ENCODE assay signal across 11 cellular contexts in genomic region chr11:27464155-27464759, GRCh38. TPM values are rescaled to one million over a fixed set of nuclear protein-coding genes. Genes with fewer than 3 reads are reported as not detected.
DNase-seq lines count a peak whose midpoint lies in the region; ATAC-seq and TF ChIP-seq lines count a peak whose summit lies in the region.
"Had no signal": no experiment of that assay in that cellular context is flagged by ENCODE, and none has a peak within 500 bp of the region (broad histone marks: within the 10 kb centered on the region; RNA-seq: fewer than 3 reads in every experiment).

No MANE protein-coding gene starts in this region.

- H3F3A ChIP-seq in PC-9 (ENCODE audit: insufficient read depth, low read depth) = peaks cover 48% of the 10 kb centered on the region

- H3K9me2 ChIP-seq in PC-9 (ENCODE audit: insufficient read depth) = no peaks in the 10 kb centered on the region

- H3K27me3 Mint-ChIP-seq in neural crest cell (ENCODE audit: low read depth) = no peaks in the 10 kb centered on the region
- peaks cover 4% of the 10 kb centered on the region for H3K27me3 Mint-ChIP-seq in activated CD4-positive, alpha-beta T cell treated with anti-CD3 and anti-CD28 coated beads for 36 hours

- H2AFZ ChIP-seq in PC-9 = peak overlapping the region; percentile 10; the same call in 1 of the 2 replicates

- CTCF ChIA-PET in PC-9 (lab: Charles Lee) = no interaction called here
- CTCF ChIA-PET in activated CD4-positive, alpha-beta T cell treated with anti-CD3 and anti-CD28 coated beads for 36 hours (lab: Charles Lee) = interaction anchor here (0.6 to 1.7 kb wide), 7 partner anchors 14 to 287 kb away, joined by 3 to 9 read pairs (median 3); no protein-coding TSS in a partner anchor

- POLR2A ChIA-PET in PC-9 (lab: Charles Lee; ENCODE audit: unreplicated experiment) = interaction anchor here (0.5 to 1.1 kb wide), 5 partner anchors 8 to 101 kb away, joined by 4 to 20 read pairs (median 7); partner anchors contain the start of genes CCDC34 and LGR4
- POLR2A ChIA-PET in activated CD4-positive, alpha-beta T cell treated with anti-CD3 and anti-CD28 coated beads for 36 hours (lab: Charles Lee) = no interaction called here

- BruUV-seq in PC-9 (replicated peaks; lab: Mats Ljungman, UMichigan) = TSS peak; percentile 14

- peaks cover 95% of the 10 kb centered on the region for H3K79me2 ChIP-seq in PC-9 (ENCODE audit: low read depth)

- no peaks in the 10 kb centered on the region for H3K27me3 ChIP-seq in PC-9 (ENCODE audit: insufficient read depth, low read depth)

- no peak overlapping the region for H3K27ac Mint-ChIP-seq in neural crest cell (ENCODE audit: unreplicated experiment)
- H3K27ac Mint-ChIP-seq in activated CD4-positive, alpha-beta T cell treated with anti-CD3 and anti-CD28 coated beads for 36 hours = no peak overlapping the region
- H3K27ac Mint-ChIP-seq: CD4-positive, CD25-positive, alpha-beta regulatory T cell had no signal

- H3K9me3 ChIP-seq in PC-9 (ENCODE audit: insufficient read depth, low read depth) = no peaks in the 10 kb centered on the region

- peak overlapping the region; percentile 10 for H3K4me3 Mint-ChIP-seq in neural crest cell
- no peak overlapping the region for H3K4me3 Mint-ChIP-seq in activated CD4-positive, alpha-beta T cell treated with anti-CD3 and anti-CD28 coated beads for 36 hours
- H3K4me3 Mint-ChIP-seq: CD4-positive, CD25-positive, alpha-beta regulatory T cell had no signal

- peak; percentile 64 for DNase-seq in EH (ENCODE audit: low read depth)
- DNase-seq in PC-9 = peak; percentile 47 to 97
- DNase-seq in neural crest cell (ENCODE audit: low read depth, low spot score) = no peak
- DNase-seq in activated CD4-positive, alpha-beta T cell treated with anti-CD3 and anti-CD28 coated beads for 36 hours = no peak
- no peak for DNase-seq in cerebellar cortex (ENCODE audit: low spot score)
- DNase-seq: CD4-positive, CD25-positive, alpha-beta regulatory T cell; central memory CD4-positive, alpha-beta T cell; KG1 had no signal

- ATAC-seq in esophagus mucosa (peak; percentile 68), GM21367 (IDR thresholded peaks at IDR 0.05; ENCODE audit: unreplicated experiment) (no peak), GM21717 (IDR thresholded peaks at IDR 0.05; ENCODE audit: unreplicated experiment) (no peak)
- no peak for ATAC-seq in activated CD4-positive, alpha-beta T cell treated with anti-CD3 and anti-CD28 coated beads for 36 hours

- peaks cover 69% of the 10 kb centered on the region for H3K4me1 ChIP-seq in PC-9 (replicated peaks; ENCODE audit: insufficient read depth)

- intact Hi-C loops in PC-9 (cut with micrococcal nuclease; ENCODE audit: unreplicated experiment) = loop anchor here (1.0 to 10.0 kb wide), 3 partner anchors 8 to 1371 kb away; no protein-coding TSS in a partner anchor
- intact Hi-C loops in activated CD4-positive, alpha-beta T cell treated with anti-CD3 and anti-CD28 coated beads for 36 hours (cut with DNase I, micrococcal nuclease) = no loop called here

- H4K20me1 ChIP-seq in PC-9 (ENCODE audit: insufficient read depth) = no peaks in the 10 kb centered on the region

- H3K27ac ChIP-seq in PC-9 = peak overlapping the region; percentile 97

- peak overlapping the region; percentile 78 for H3K4me2 ChIP-seq in PC-9

- no peaks in the 10 kb centered on the region for H3K36me3 ChIP-seq in PC-9 (ENCODE audit: low read depth)

- H3K4me1 Mint-ChIP-seq in neural crest cell = peaks cover 80% of the 10 kb centered on the region
- H3K4me1 Mint-ChIP-seq in activated CD4-positive, alpha-beta T cell treated with anti-CD3 and anti-CD28 coated beads for 36 hours = no peaks in the 10 kb centered on the region
- H3K4me1 Mint-ChIP-seq: CD4-positive, CD25-positive, alpha-beta regulatory T cell had no signal

- no peaks in the 10 kb centered on the region for H3K9me3 Mint-ChIP-seq in neural crest cell
- H3K9me3 Mint-ChIP-seq in activated CD4-positive, alpha-beta T cell treated with anti-CD3 and anti-CD28 coated beads for 36 hours (ENCODE audit: low read depth) = no peaks in the 10 kb centered on the region

- TF ChIP-seq CTCF in PC-9 (conservative IDR thresholded peaks at IDR 0.05) (no peak), neural crest cell (conservative IDR thresholded peaks at IDR 0.05) (no peak)

- peak overlapping the region; percentile 34; the same call in 1 of the 2 replicates for H3K4me3 ChIP-seq in PC-9

- H3K36me3 Mint-ChIP-seq in neural crest cell (ENCODE audit: low read depth) = no peaks in the 10 kb centered on the region
- H3K36me3 Mint-ChIP-seq in activated CD4-positive, alpha-beta T cell treated with anti-CD3 and anti-CD28 coated beads for 36 hours (ENCODE audit: low read depth) = no peaks in the 10 kb centered on the region
- H3K36me3 Mint-ChIP-seq: CD4-positive, CD25-positive, alpha-beta regulatory T cell had no signal

RNA-seq across cellular contexts. Expression of gene LGR4, which starts 8.3 kb away (rescaled TPM):
- 33.4 and 37.4 TPM in 2 replicates for total RNA-seq in PC-9 (2021)
- total RNA-seq in esophagus mucosa = 22.8 TPM
- 45.3 and 51.5 TPM in 2 replicates for total RNA-seq in neural crest cell
- under 1 TPM; 0.19 to 0.21 TPM for total RNA-seq in activated CD4-positive, alpha-beta T cell treated with anti-CD3 and anti-CD28 coated beads for 36 hours

RNA-seq across cellular contexts. Expression of gene LIN7C, which starts 42.3 kb away (rescaled TPM):
- 21.2 and 30.6 TPM in 2 replicates for total RNA-seq in PC-9 (2021)
- 25.7 TPM for total RNA-seq in esophagus mucosa
- total RNA-seq in neural crest cell = 33.2 and 34.0 TPM in 2 replicates
- 10 to 100 TPM; 16.1 to 19.2 TPM for total RNA-seq in activated CD4-positive, alpha-beta T cell treated with anti-CD3 and anti-CD28 coated beads for 36 hours

Comparison
In these comparisons a context has a peak if more than half of its experiments do, and no peak if none do; other contexts are left out.
1. DNase-seq: peak in EH (single experiment) and PC-9 (2 of 2); none in neural crest cell (single experiment), activated CD4-positive, alpha-beta T cell treated with anti-CD3 and anti-CD28 coated beads for 36 hours (single experiment) and cerebellar cortex (single experiment).
2. RNA of gene LGR4, which starts 8.3 kb away (total RNA-seq): 45.3 to 51.5 TPM in neural crest cell, 33.4 to 37.4 TPM in PC-9 and 22.8 TPM in esophagus mucosa (single experiment); 0.19 to 0.21 TPM in activated CD4-positive, alpha-beta T cell treated with anti-CD3 and anti-CD28 coated beads for 36 hours; every median in the first group is over 10 times any median in the second.